Comparison of ENCODE assay signal across 1 cellular context in genomic region chr10:17457083-17457482, GRCh38.
A peak's percentile ranks its signal among the peaks of the same experiment; 100 is the strongest.
TF ChIP-seq lines count a peak whose summit lies in the region.

No MANE protein-coding gene starts in this region.

TF ChIP-seq in K562, 482 proteins besides CTCF, POLR2A, EP300 and RAD21 (continued from another document):
- no peak for TF ChIP-seq MGA (IDR thresholded peaks at IDR 0.05)
- TF ChIP-seq TEAD4 (IDR thresholded peaks at IDR 0.05; ENCODE audit: low read length), result peak; percentile 93
- TF ChIP-seq TEAD4 (CRISPR knock-in tag; IDR thresholded peaks at IDR 0.05; ENCODE audit: borderline replicate concordance), result no peak
- TF ChIP-seq ARID3A (IDR thresholded peaks at IDR 0.05; ENCODE audit: borderline replicate concordance, low read depth, low read length), result peak; percentile 70; the same call in 1 of the 2 replicates
- no peak for TF ChIP-seq SMARCB1 (IDR thresholded peaks at IDR 0.05; ENCODE audit: insufficient read length, low read depth)
- 0 out of 2 replicates have a peak, but pooled peaks have one; percentile 23 for TF ChIP-seq POLR2AphosphoS5 (IDR thresholded peaks at IDR 0.05; ENCODE audit: control insufficient read depth, insufficient read depth, low read depth, low read length)
- TF ChIP-seq STAT5A (IDR thresholded peaks at IDR 0.05; ENCODE audit: borderline replicate concordance, low read length), result peak; percentile 62
- TF ChIP-seq KLF16 (IDR thresholded peaks at IDR 0.05), result peak; percentile 67
- peak; percentile 60; the same call in 1 of the 2 replicates for TF ChIP-seq FOXM1 (IDR thresholded peaks at IDR 0.05; ENCODE audit: low read depth)
- TF ChIP-seq FOXM1 (CRISPR knock-in tag; IDR thresholded peaks at IDR 0.05; ENCODE audit: low read depth), result no peak
